8 cellular contexts compared by ENCODE assay signal in genomic region chr14:36319899-36320209, GRCh38. TPM values are rescaled to one million over a fixed set of nuclear protein-coding genes. Genes with fewer than 3 reads are reported as not detected.
DNase-seq lines count a peak whose midpoint lies in the region; ATAC-seq and TF ChIP-seq lines count a peak whose summit lies in the region.

No MANE protein-coding gene starts in this region.

- POLR2A ChIA-PET in naive thymus-derived CD8-positive, alpha-beta T cell (lab: Charles Lee): interaction anchor here (1.4 kb wide), 1 partner anchor 494 kb away, joined by 4 read pairs; the partner anchor contains the start of gene BRMS1L

- TF ChIP-seq CTCF in colonic mucosa (IDR thresholded peaks at IDR 0.05): no peak

- peak overlapping the region; percentile 33 to 96 (median 69) for H3K27ac Mint-ChIP-seq in IgD-negative memory B cell
- H3K27ac Mint-ChIP-seq in naive thymus-derived CD8-positive, alpha-beta T cell: peak overlapping the region; percentile 87 to 98 (median 94)

- peak overlapping the region; percentile 86 to 96 (median 91) for H3K9ac ChIP-seq in BLaER1 treated with 17β-estradiol and CSF1 and Interleukin-3, amounts not matched to agents 10 nM and 100 nM
- H3K9ac ChIP-seq in colonic mucosa (ENCODE audit: low read depth in 2 of 2, low read length in 2 of 2): peak overlapping the region; percentile 78 to 96

- H3K4me1 Mint-ChIP-seq in IgD-negative memory B cell: peaks cover 12 to 20% (median 12%) of the 10 kb centered on the region in 3 donors
- peaks cover 4 to 48% (median 27%) of the 10 kb centered on the region in 4 donors for H3K4me1 Mint-ChIP-seq in naive thymus-derived CD8-positive, alpha-beta T cell

- DNase-seq in colonic mucosa (no peak), kidney glomerular epithelial cell (lab: John Stamatoyannopoulos, UW) (no peak), GM19240 (ENCODE audit: insufficient read length, low spot score) (no peak)
- no peak for DNase-seq in naive thymus-derived CD8-positive, alpha-beta T cell

- H3K27ac ChIP-seq in BLaER1 treated with 17β-estradiol and CSF1 and Interleukin-3, amounts not matched to agents 10 nM and 100 nM: peak overlapping the region; percentile 80 to 92 (median 86)
- H3K27ac ChIP-seq in colonic mucosa: peak overlapping the region; percentile 80

- H3K4me1 ChIP-seq in BLaER1 treated with 17β-estradiol and CSF1 and Interleukin-3, amounts not matched to agents 10 nM and 100 nM: peaks cover 0 to 41% (median 16%) of the 10 kb centered on the region in 10 experiments; a peak in 15 of 20 replicates
- no peaks in the 10 kb centered on the region for H3K4me1 ChIP-seq in colonic mucosa

- H3K36me3 ChIP-seq in BLaER1 treated with 17β-estradiol and CSF1 and Interleukin-3, amounts not matched to agents 10 nM and 100 nM: peaks cover 0 to 7% (median 0%) of the 10 kb centered on the region in 11 experiments; a peak in 4 of 22 replicates
- H3K36me3 ChIP-seq in colonic mucosa: no peaks in the 10 kb centered on the region

- peak overlapping the region; percentile 78 to 98 (median 96) for H3K4me3 Mint-ChIP-seq in IgD-negative memory B cell
- peak overlapping the region; percentile 92 to 98 (median 96) for H3K4me3 Mint-ChIP-seq in naive thymus-derived CD8-positive, alpha-beta T cell

- H3K27me3 ChIP-seq in BLaER1 treated with 17β-estradiol and CSF1 and Interleukin-3, amounts not matched to agents 10 nM and 100 nM: no peaks in the 10 kb centered on the region
- H3K27me3 ChIP-seq in colonic mucosa: no peaks in the 10 kb centered on the region

- H3K4me3 ChIP-seq in BLaER1 treated with 17β-estradiol and CSF1 and Interleukin-3, amounts not matched to agents 10 nM and 100 nM: peak overlapping the region; percentile 85 to 100 (median 95)
- H3K4me3 ChIP-seq in colonic mucosa: peak overlapping the region; percentile 75

- H3K36me3 Mint-ChIP-seq in IgD-negative memory B cell: peaks cover 3% of the 10 kb centered on the region
- H3K36me3 Mint-ChIP-seq in naive thymus-derived CD8-positive, alpha-beta T cell: peaks cover 0 to 8% (median 0%) of the 10 kb centered on the region in 3 donors

- H3K27me3 Mint-ChIP-seq in IgD-negative memory B cell: peaks cover 6% of the 10 kb centered on the region
- peaks cover 3 to 18% (median 8%) of the 10 kb centered on the region in 5 donors for H3K27me3 Mint-ChIP-seq in naive thymus-derived CD8-positive, alpha-beta T cell

- H3K4me2 ChIP-seq in BLaER1 treated with 17β-estradiol and CSF1 and Interleukin-3, amounts not matched to agents 10 nM and 100 nM: peak overlapping the region; percentile 71 to 93 (median 81)

- intact Hi-C loops in colonic mucosa (cut with DNase I): no loop called here

- peaks cover 0 to 20% (median 0%) of the 10 kb centered on the region in 11 experiments; a peak in 6 of 22 replicates for H4K20me1 ChIP-seq in BLaER1 treated with 17β-estradiol and CSF1 and Interleukin-3, amounts not matched to agents 10 nM and 100 nM

- H3K9me3 ChIP-seq in BLaER1 treated with 17β-estradiol and CSF1 and Interleukin-3, amounts not matched to agents 10 nM and 100 nM (replicated peaks in 1 of 11): no peaks in the 10 kb centered on the region
- no peaks in the 10 kb centered on the region for H3K9me3 ChIP-seq in colonic mucosa

- no peak for ATAC-seq in naive thymus-derived CD8-positive, alpha-beta T cell
- no peak for ATAC-seq in GM21576 (IDR thresholded peaks at IDR 0.05; ENCODE audit: unreplicated experiment)
- no peak for ATAC-seq in HG02938 (IDR thresholded peaks at IDR 0.05; ENCODE audit: unreplicated experiment)

- peaks cover 0 to 3% (median 0%) of the 10 kb centered on the region in 3 donors for H3K9me3 Mint-ChIP-seq in IgD-negative memory B cell
- peaks cover 0 to 8% (median 0%) of the 10 kb centered on the region in 9 donors for H3K9me3 Mint-ChIP-seq in naive thymus-derived CD8-positive, alpha-beta T cell

RNA-seq across cellular contexts. Expression of gene MBIP, which starts 0.6 kb away (rescaled TPM):
- 17.5 TPM for polyA plus RNA-seq in IgD-negative memory B cell
- total RNA-seq in colonic mucosa: 10 to 100 TPM; 18.7 to 35.4 TPM
- 10 to 100 TPM; 24.7 to 24.9 TPM for total RNA-seq in naive thymus-derived CD8-positive, alpha-beta T cell
- polyA plus RNA-seq in naive thymus-derived CD8-positive, alpha-beta T cell: 10 to 100 TPM; 11.3 to 19.5 (median 18.6) TPM
